22 cellular contexts compared by ENCODE assay signal in genomic region chrX:155031657-155032056, GRCh38.
"Had no signal": no experiment of that assay in that cellular context is flagged by ENCODE, and none has a peak within 500 bp of the region (broad histone marks: within the 10 kb centered on the region; RNA-seq: fewer than 3 reads in every experiment).

No MANE protein-coding gene starts in this region.

- H3K4me3 ChIP-seq: esophagus squamous epithelium, heart right ventricle, ovary, stomach, thoracic aorta, transverse colon had no signal

- H3K27me3 ChIP-seq: esophagus squamous epithelium, heart right ventricle, ovary, stomach, transverse colon had no signal

- DNase-seq: effector memory CD8-positive, alpha-beta T cell; esophagus squamous epithelium; heart right ventricle; hypothalamus; islet precursor cell; mammary epithelial cell; naive thymus-derived CD8-positive, alpha-beta T cell; ovary; right cardiac atrium; stimulated activated CD4-positive, alpha-beta T cell treated with anti-CD3 and anti-CD28 coated beads, Interleukin-15, amount 100 ng/mL, for 24 hours; stimulated activated CD4-positive, alpha-beta T cell treated with anti-CD3 and anti-CD28 coated beads, Interleukin-1b, Interleukin-23, amount 100 ng/mL, for 48 hours; stimulated activated CD4-positive, alpha-beta T cell treated with anti-CD3 and anti-CD28 coated beads, Interleukin-4, amount 100 ng/mL, for 4 hours; stimulated activated naive CD4-positive, alpha-beta T cell; stomach; substantia nigra; transverse colon had no signal

- ATAC-seq: effector memory CD8-positive, alpha-beta T cell; heart right ventricle; left lobe of liver; naive thymus-derived CD8-positive, alpha-beta T cell; right cardiac atrium had no signal

- H3K27ac ChIP-seq: esophagus squamous epithelium, ovary, thoracic aorta, transverse colon had no signal

- H3K9me3 Mint-ChIP-seq: central memory CD8-positive, alpha-beta T cell; dendritic cell treated with granulocyte-macrophage colony-stimulating factor and Interleukin-4, amounts not matched to agents 40 ng/mL and 50 ng/mL, for 4 days; effector memory CD8-positive, alpha-beta T cell had no signal

- H3K4me3 Mint-ChIP-seq: central memory CD8-positive, alpha-beta T cell; dendritic cell treated with granulocyte-macrophage colony-stimulating factor and Interleukin-4, amounts not matched to agents 40 ng/mL and 50 ng/mL, for 4 days; effector memory CD8-positive, alpha-beta T cell; naive thymus-derived CD8-positive, alpha-beta T cell had no signal

- H3K9me3 ChIP-seq: esophagus squamous epithelium, ovary, thoracic aorta, transverse colon had no signal

- H3K27ac Mint-ChIP-seq: dendritic cell treated with granulocyte-macrophage colony-stimulating factor and Interleukin-4, amounts not matched to agents 40 ng/mL and 50 ng/mL, for 4 days; naive thymus-derived CD8-positive, alpha-beta T cell had no signal

- H3K36me3 ChIP-seq: ovary, thoracic aorta had no signal

- FAIRE-seq: colon, frontal cortex had no signal

- H3K27me3 Mint-ChIP-seq: central memory CD8-positive, alpha-beta T cell; dendritic cell treated with granulocyte-macrophage colony-stimulating factor and Interleukin-4, amounts not matched to agents 40 ng/mL and 50 ng/mL, for 4 days; effector memory CD8-positive, alpha-beta T cell; naive thymus-derived CD8-positive, alpha-beta T cell had no signal
